Comparison of ENCODE assay signal across 16 cellular contexts in the genomic region with DNA sequence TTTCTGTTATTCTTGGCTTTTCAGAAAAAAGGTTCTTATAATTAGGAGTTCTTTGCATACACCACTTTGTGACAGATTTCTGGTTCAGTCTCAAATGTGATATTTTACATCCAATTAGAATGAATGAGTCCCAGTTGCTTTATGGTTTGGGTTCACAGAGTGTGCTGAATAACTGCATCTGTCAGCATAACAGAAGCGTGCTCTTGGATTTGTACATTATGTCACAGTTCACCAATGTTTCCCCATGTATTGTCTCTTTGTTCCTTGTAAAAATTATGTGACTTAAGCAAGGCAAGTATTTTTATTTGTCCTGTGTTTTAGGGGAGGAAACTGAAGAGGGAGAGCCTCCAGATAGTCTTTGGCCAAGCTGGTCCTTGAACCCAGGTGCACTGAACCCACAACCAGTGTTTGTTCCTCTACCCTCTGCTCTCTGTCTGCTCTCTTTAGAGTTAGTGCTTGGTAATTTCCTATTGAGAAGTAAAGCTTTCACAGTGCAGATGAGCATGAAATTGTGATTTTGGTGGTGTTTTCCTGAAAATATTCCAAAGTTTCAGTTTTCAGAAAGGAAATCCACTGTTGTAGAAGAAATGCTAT.
DNase-seq lines count a peak whose midpoint lies in the region; ATAC-seq and TF ChIP-seq lines count a peak whose summit lies in the region.
"Had no signal": no experiment of that assay in that cellular context is flagged by ENCODE, and none has a peak within 500 bp of the region (broad histone marks: within the 10 kb centered on the region; RNA-seq: fewer than 3 reads in every experiment).

No MANE protein-coding gene starts in this region.

- peak; percentile 71 for ATAC-seq in left lobe of liver
- peak; percentile 49 for ATAC-seq in sciatic nerve
- no peak for ATAC-seq in GM21390 (IDR thresholded peaks at IDR 0.05; ENCODE audit: unreplicated experiment)
- ATAC-seq: CD8-positive, alpha-beta T cell had no signal

- DNase-seq in left lobe of liver (ENCODE audit: low spot score) (no peak), sciatic nerve (ENCODE audit: low spot score) (no peak), SW 1271 (lab: John Stamatoyannopoulos, UW) (no peak), Ammon's horn (ENCODE audit: low spot score) (no peak), MG63 (no peak)
- DNase-seq: AML-193; Calu3; CD8-positive, alpha-beta T cell; DMS79 treated with DMSO at 0.1 percent for 48 hours; GF-D8; KG1 had no signal

- no peak overlapping the region for H3K4me3 ChIP-seq in MG63
- H3K4me3 ChIP-seq: BLaER1, HAP-1 had no signal

- TF ChIP-seq CTCF in VCaP (conservative IDR thresholded peaks at IDR 0.05): no peak

- H3K9me3 ChIP-seq in MG63: peaks cover 30% of the 10 kb centered on the region
- H3K9me3 ChIP-seq: HAP-1 had no signal

- H3K36me3 ChIP-seq in MG63: peaks cover 16% of the 10 kb centered on the region
- H3K36me3 ChIP-seq: HAP-1 had no signal

- intact Hi-C loops in sciatic nerve (cut with DNase I): loop anchor here (5.0 kb wide), 1 partner anchor 1747 kb away; no protein-coding TSS in a partner anchor

- no peaks in the 10 kb centered on the region for H3K27me3 ChIP-seq in MG63
- H3K27me3 ChIP-seq: BLaER1 had no signal

- peak overlapping the region; percentile 23; the same call in 1 of the 2 replicates for H3K27ac ChIP-seq in VCaP
- H3K27ac ChIP-seq: BLaER1, HL-60 had no signal
